19 cellular contexts compared by ENCODE assay signal in genomic region chr20:2276015-2276414, GRCh38. TPM values are rescaled to one million over a fixed set of nuclear protein-coding genes. Genes with fewer than 3 reads are reported as not detected.
DNase-seq lines count a peak whose midpoint lies in the region; ATAC-seq and TF ChIP-seq lines count a peak whose summit lies in the region.
"Had no signal": no experiment of that assay in that cellular context is flagged by ENCODE, and none has a peak within 500 bp of the region (broad histone marks: within the 10 kb centered on the region; RNA-seq: fewer than 3 reads in every experiment).

No MANE protein-coding gene starts in this region.

- H3K9me3 ChIP-seq in H9 (ENCODE audit: control insufficient read depth, low read depth, low read length) (no peaks in the 10 kb centered on the region), uterus (no peaks in the 10 kb centered on the region)
- H3K9me3 ChIP-seq: SJCRH30 had no signal

- H3K9me3 Mint-ChIP-seq in H9, result peaks cover 9% of the 10 kb centered on the region in 2 experiments; a peak in 3 of 5 replicates
- H3K9me3 Mint-ChIP-seq in neural crest cell, result no peaks in the 10 kb centered on the region
- H3K9me3 Mint-ChIP-seq: CD8-positive, alpha-beta T cell had no signal

- no peak overlapping the region for H2BK5ac ChIP-seq in H9 (ENCODE audit: insufficient read length, low read length)

- H3K23ac ChIP-seq in H9 (ENCODE audit: insufficient read length, low read depth, low read length), result no peak overlapping the region

- no CpG with 5 or more reads among the region's 1 CpG for WGBS in H9 (ENCODE audit: extremely low coverage, insufficient read length, low lambda C conversion rate)

- H3K4me1 ChIP-seq in H9 (ENCODE audit: insufficient read depth, low read length), result no peaks in the 10 kb centered on the region
- no peaks in the 10 kb centered on the region for H3K4me1 ChIP-seq in uterus
- H3K4me1 ChIP-seq: SJCRH30 had no signal

- no peaks in the 10 kb centered on the region for H4K20me1 ChIP-seq in H9 (ENCODE audit: control insufficient read depth, insufficient read depth, insufficient read length)
- H4K20me1 ChIP-seq: BLaER1 treated with 17β-estradiol and CSF1 and Interleukin-3, amounts not matched to agents 10 nM and 100 nM had no signal

- no peak overlapping the region for H3K9ac ChIP-seq in H9 (ENCODE audit: extremely low read depth, insufficient read length, low read length)
- H3K9ac ChIP-seq: BLaER1 treated with 17β-estradiol and CSF1 and Interleukin-3, amounts not matched to agents 10 nM and 100 nM had no signal

- H4K91ac ChIP-seq in H9 (ENCODE audit: insufficient read length, low read depth, low read length), result no peak overlapping the region

- H4K8ac ChIP-seq in H9 (replicated peaks; ENCODE audit: insufficient read length, low read depth, low read length), result no peak overlapping the region

- peaks cover 0 to 4% (median 2%) of the 10 kb centered on the region in 3 experiments; a peak in 3 of 7 replicates for H3K36me3 Mint-ChIP-seq in H9 (ENCODE audit: insufficient read depth in 1 of 3, low read depth in 3 of 3)
- no peaks in the 10 kb centered on the region for H3K36me3 Mint-ChIP-seq in neural crest cell (ENCODE audit: low read depth)
- H3K36me3 Mint-ChIP-seq: CD8-positive, alpha-beta T cell; IgD-negative memory B cell had no signal

- H3K27me3 Mint-ChIP-seq in H9 (ENCODE audit: low read depth), result peaks cover 5% of the 10 kb centered on the region; the same call in 1 of the 2 replicates
- H3K27me3 Mint-ChIP-seq in neural crest cell (ENCODE audit: low read depth), result no peaks in the 10 kb centered on the region

- H2BK15ac ChIP-seq in H9 (ENCODE audit: low read depth, low read length), result no peak overlapping the region

- H2AK5ac ChIP-seq in H9 (ENCODE audit: insufficient read length, low read length), result no peak overlapping the region

- intact Hi-C loops in uterus (cut with DNase I; ENCODE audit: low total_unique reads), result no loop called here

- H3K27ac Mint-ChIP-seq in H9 (no peak overlapping the region), neural crest cell (ENCODE audit: unreplicated experiment) (no peak overlapping the region)
- H3K27ac Mint-ChIP-seq: CD8-positive, alpha-beta T cell; IgD-negative memory B cell had no signal

- H3K18ac ChIP-seq in H9 (ENCODE audit: insufficient read length, low read depth, low read length), result no peak overlapping the region

- no peaks in the 10 kb centered on the region for H3K36me3 ChIP-seq in uterus
- H3K36me3 ChIP-seq: BLaER1 treated with 17β-estradiol and CSF1 and Interleukin-3, amounts not matched to agents 10 nM and 100 nM; SJCRH30 had no signal

- no peaks in the 10 kb centered on the region for H3K23me2 ChIP-seq in H9 (ENCODE audit: insufficient read length, low read depth, low read length, poor library complexity, severe bottlenecking)

- H3K4me2 ChIP-seq in H9 (ENCODE audit: insufficient read depth, insufficient read length, low read length), result no peak overlapping the region
- H3K4me2 ChIP-seq: BLaER1 treated with 17β-estradiol and CSF1 and Interleukin-3, amounts not matched to agents 10 nM and 100 nM had no signal

- H4K5ac ChIP-seq in H9 (ENCODE audit: insufficient read length, low read depth, low read length), result no peak overlapping the region

- TF ChIP-seq POLR2A in uterus (IDR thresholded peaks at IDR 0.05), result no peak

- DNase-seq in H9, result no peak
- peak; percentile 13 for DNase-seq in NCI-H69 (lab: John Stamatoyannopoulos, UW)
- peak; percentile 24 for DNase-seq in epithelial cell of esophagus (ENCODE audit: low read depth)
- no peak for DNase-seq in neural crest cell (ENCODE audit: low read depth, low spot score)
- DNase-seq in uterus, result no peak
- DNase-seq in T-helper 1 cell, result no peak
- DNase-seq: CD8-positive, alpha-beta T cell; DMS79; NCI-H1105; NCI-H2081; NCI-H748 treated with DMSO at 0.1 percent for 48 hours; OCI-M1; SJCRH30 had no signal

- no peak overlapping the region for H2BK20ac ChIP-seq in H9 (ENCODE audit: low read depth, low read length, poor library complexity, severe bottlenecking)

- ATAC-seq in HG03469 (IDR thresholded peaks at IDR 0.05; ENCODE audit: unreplicated experiment), result no peak
- no peak for ATAC-seq in GM19395 (IDR thresholded peaks at IDR 0.05; ENCODE audit: unreplicated experiment)
- ATAC-seq: CD8-positive, alpha-beta T cell had no signal

- H3K4me1 Mint-ChIP-seq in H9, result peaks cover 0 to 6% of the 10 kb centered on the region in 2 experiments; a peak in 1 of 4 replicates
- no peaks in the 10 kb centered on the region for H3K4me1 Mint-ChIP-seq in neural crest cell

- H3K27me3 ChIP-seq in H9 (ENCODE audit: insufficient read depth, low read length) (no peaks in the 10 kb centered on the region), uterus (no peaks in the 10 kb centered on the region)
- H3K27me3 ChIP-seq: BLaER1 treated with 17β-estradiol and CSF1 and Interleukin-3, amounts not matched to agents 10 nM and 100 nM had no signal

- H3K4me3 ChIP-seq in epithelial cell of esophagus (ENCODE audit: low read length) (no peak overlapping the region), uterus (no peak overlapping the region)
- H3K4me3 ChIP-seq: BLaER1 treated with 17β-estradiol and CSF1 and Interleukin-3, amounts not matched to agents 10 nM and 100 nM; SJCRH30 had no signal

- no peak overlapping the region for H2BK120ac ChIP-seq in H9 (ENCODE audit: low read depth, low read length, poor library complexity, severe bottlenecking)

- H3K4me3 Mint-ChIP-seq in H9 (no peak overlapping the region), neural crest cell (no peak overlapping the region)
- H3K4me3 Mint-ChIP-seq: CD8-positive, alpha-beta T cell; IgD-negative memory B cell had no signal

- H3K79me1 ChIP-seq in H9 (ENCODE audit: insufficient read depth, low read depth, low read length, poor library complexity, severe bottlenecking), result no peaks in the 10 kb centered on the region

- no peak overlapping the region for H3T11ph ChIP-seq in H9 (ENCODE audit: low read length)

- H3K56ac ChIP-seq in H9 (ENCODE audit: insufficient read length, low read depth, low read length), result no peak overlapping the region

- no peak overlapping the region for H3K27ac ChIP-seq in H9 (ENCODE audit: insufficient read length, low read depth, low read length)
- no peak overlapping the region for H3K27ac ChIP-seq in uterus
- H3K27ac ChIP-seq: BLaER1 treated with 17β-estradiol and CSF1 and Interleukin-3, amounts not matched to agents 10 nM and 100 nM; RWPE1; SJCRH30 had no signal

- H3K4ac ChIP-seq in H9 (ENCODE audit: low read depth, low read length), result no peak overlapping the region

- TF ChIP-seq CTCF in H9 (conservative IDR thresholded peaks at IDR 0.05), result peak; percentile 24; the same call in 1 of the 3 replicates
- no peak for TF ChIP-seq CTCF in epithelial cell of esophagus (IDR thresholded peaks at IDR 0.05; ENCODE audit: insufficient read depth, low read depth, low read length, missing control alignments)
- TF ChIP-seq CTCF in neural crest cell (conservative IDR thresholded peaks at IDR 0.05), result peak; percentile 23
- TF ChIP-seq CTCF in uterus (IDR thresholded peaks at IDR 0.05), result no peak

- H2BK12ac ChIP-seq in H9 (ENCODE audit: insufficient read length, low read depth, low read length), result no peak overlapping the region

- H3K79me2 ChIP-seq in H9 (ENCODE audit: insufficient read depth, low read length), result no peaks in the 10 kb centered on the region

- no peak overlapping the region for H3K14ac ChIP-seq in H9 (ENCODE audit: insufficient read depth, low read length)

- no peak overlapping the region for H2AFZ ChIP-seq in H9 (ENCODE audit: low read length)

RNA-seq across cellular contexts. Expression of gene TGM3, which starts 19.8 kb away (rescaled TPM):
- total RNA-seq in H9 (2021), result not detected in 2 replicates
- 0.23 and 0.43 TPM in 2 replicates for total RNA-seq in neural crest cell
- under 1 TPM in 1 of 4 donors, not detected in 3; 0.21 TPM for total RNA-seq in uterus
- total RNA-seq: CD8-positive, alpha-beta T cell; LHCN-M2; SJCRH30 had no signal

Comparison
In these comparisons a context has a peak if more than half of its experiments do, and no peak if none do; other contexts are left out.
1. DNase-seq: peak in NCI-H69 (single experiment) and epithelial cell of esophagus (single experiment); none in H9 (single experiment), neural crest cell (single experiment), uterus (0 of 2) and T-helper 1 cell (0 of 5).
2. CTCF ChIP-seq: peak in H9 (single experiment) and neural crest cell (single experiment); none in epithelial cell of esophagus (single experiment) and uterus (0 of 4).